In the genomic region with DNA sequence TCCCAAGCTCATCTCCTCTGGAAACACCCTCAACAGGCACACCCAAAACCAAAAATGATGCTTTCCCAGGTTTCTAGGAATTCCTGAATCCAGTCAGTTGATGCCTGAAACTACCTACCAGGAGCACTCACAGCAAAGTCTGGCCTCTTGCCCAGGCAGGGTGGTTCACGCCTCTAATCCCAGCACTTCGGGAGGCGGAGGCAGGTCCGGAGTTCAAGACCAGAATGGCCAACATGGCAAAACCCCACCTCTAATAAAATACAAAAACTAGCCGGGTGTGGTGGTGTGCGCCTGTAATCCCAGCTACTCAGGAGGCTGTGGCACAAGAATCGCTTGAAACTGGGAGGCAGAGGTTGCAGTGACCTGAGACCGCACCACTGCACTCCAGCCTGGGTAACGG, we compare ENCODE assay signal across 26 cellular contexts. TPM values are rescaled to one million over a fixed set of nuclear protein-coding genes. Genes with fewer than 3 reads are reported as not detected.
A peak's percentile ranks its signal among the peaks of the same experiment; 100 is the strongest.
DNase-seq lines count a peak whose midpoint lies in the region; ATAC-seq and TF ChIP-seq lines count a peak whose summit lies in the region.
"Had no signal": no experiment of that assay in that cellular context is flagged by ENCODE, and none has a peak within 500 bp of the region (broad histone marks: within the 10 kb centered on the region; RNA-seq: fewer than 3 reads in every experiment).

No MANE protein-coding gene starts in this region.

- ATAC-seq in CD4-positive, CD25-positive, alpha-beta regulatory T cell (ENCODE audit: low read depth in 2 of 2) = no peak
- no peak for ATAC-seq in upper lobe of right lung
- ATAC-seq: activated CD8-positive, alpha-beta T cell treated with anti-CD3 and anti-CD28 coated beads, Interleukin-2, amount 10 ng/mL, durations not matched to agents 7 days and 5 days; esophagus mucosa; left lung; natural killer cell; stimulated activated naive CD8-positive, alpha-beta T cell treated with anti-CD3 and anti-CD28 coated beads, Interleukin-15, amount 100 ng/mL, for 72 hours had no signal

- H3K4me1 ChIP-seq in CD4-positive, CD25-positive, alpha-beta regulatory T cell (ENCODE audit: control insufficient read depth, insufficient read depth, low read length, poor library complexity, severe bottlenecking) = peaks cover 28% of the 10 kb centered on the region
- H3K4me1 ChIP-seq in HAP-1 (0 out of 2 replicates have a peak, but pooled peaks cover 4% of the 10 kb centered on the region), upper lobe of right lung (peaks cover 21% of the 10 kb centered on the region)

- peaks cover 0 to 59% (median 22%) of the 10 kb centered on the region in 4 donors for H3K4me1 Mint-ChIP-seq in CD4-positive, CD25-positive, alpha-beta regulatory T cell
- H3K4me1 Mint-ChIP-seq in brain (peaks cover 35% of the 10 kb centered on the region), nephron (peaks cover 10% of the 10 kb centered on the region), osteocyte (ENCODE audit: unreplicated experiment) (peaks cover 14% of the 10 kb centered on the region)

- no peak overlapping the region for H3K27ac ChIP-seq in CD4-positive, CD25-positive, alpha-beta regulatory T cell (ENCODE audit: insufficient read depth, low read length, poor library complexity, severe bottlenecking)
- H3K27ac ChIP-seq in upper lobe of right lung = no peak overlapping the region
- H3K27ac ChIP-seq: left lung, parathyroid adenoma, Peyer's patch, sigmoid colon, SJSA1, tibial artery had no signal

- H3K36me3 ChIP-seq in CD4-positive, CD25-positive, alpha-beta regulatory T cell (ENCODE audit: control insufficient read depth, insufficient read depth, low read length) = peaks cover 19% of the 10 kb centered on the region
- H3K36me3 ChIP-seq in HAP-1 (replicated peaks) (peaks cover 41% of the 10 kb centered on the region), upper lobe of right lung (peaks cover 36% of the 10 kb centered on the region)

- H3K27me3 Mint-ChIP-seq in CD4-positive, CD25-positive, alpha-beta regulatory T cell = no peaks in the 10 kb centered on the region
- H3K27me3 Mint-ChIP-seq in brain (peaks cover 3% of the 10 kb centered on the region), nephron (ENCODE audit: low read depth) (no peaks in the 10 kb centered on the region), osteocyte (ENCODE audit: unreplicated experiment) (no peaks in the 10 kb centered on the region)
- H3K27me3 Mint-ChIP-seq: stimulated activated naive CD8-positive, alpha-beta T cell treated with anti-CD3 and anti-CD28 coated beads, Interleukin-15, amount 100 ng/mL, for 72 hours had no signal

- no peak for DNase-seq in CD4-positive, CD25-positive, alpha-beta regulatory T cell
- no peak for DNase-seq in HAP-1 (ENCODE audit: low spot score in 2 of 2)
- no peak for DNase-seq in upper lobe of right lung
- DNase-seq in osteocyte (ENCODE audit: extremely low spot score, unreplicated experiment) = no peak
- no peak for DNase-seq in stimulated activated CD4-positive, alpha-beta T cell treated with anti-CD3 and anti-CD28 coated beads, Interleukin-2, amount 100 ng/mL, for 24 hours
- DNase-seq: activated CD8-positive, alpha-beta T cell treated with anti-CD3 and anti-CD28 coated beads, Interleukin-2, amount 10 ng/mL, durations not matched to agents 7 days and 5 days; DMS53; effector CD8-positive, alpha-beta T cell; foreskin melanocyte; GF-D8; hippocampal formation; immature natural killer cell; KBM-7; natural killer cell; NCI-H1694; Peyer's patch; sigmoid colon; stimulated activated CD4-positive, alpha-beta T cell treated with anti-CD3 and anti-CD28 coated beads, Interleukin-15, amount 100 ng/mL, for 24 hours; stimulated activated naive CD8-positive, alpha-beta T cell treated with anti-CD3 and anti-CD28 coated beads, Interleukin-15, amount 100 ng/mL, for 72 hours; tibial artery had no signal

- no peak overlapping the region for H3K27ac Mint-ChIP-seq in CD4-positive, CD25-positive, alpha-beta regulatory T cell
- H3K27ac Mint-ChIP-seq in brain (no peak overlapping the region), nephron (no peak overlapping the region), osteocyte (ENCODE audit: unreplicated experiment) (no peak overlapping the region)

- intact Hi-C loops in upper lobe of right lung (cut with DNase I) = no loop called here

- no peaks in the 10 kb centered on the region for H3K9me3 ChIP-seq in CD4-positive, CD25-positive, alpha-beta regulatory T cell (ENCODE audit: control insufficient read depth in 2 of 2, low read length in 2 of 2)
- no peaks in the 10 kb centered on the region for H3K9me3 ChIP-seq in HAP-1
- H3K9me3 ChIP-seq in upper lobe of right lung = no peaks in the 10 kb centered on the region
- H3K9me3 ChIP-seq: left lung, Peyer's patch, sigmoid colon, SJSA1, tibial artery had no signal

- in situ Hi-C loops in HAP-1 (cut with MboI; ENCODE audit: low sequenced_read_pairs) = no loop called here

- TF ChIP-seq CTCF in brain (conservative IDR thresholded peaks at IDR 0.05) (no peak), nephron (IDR thresholded peaks at IDR 0.05; ENCODE audit: unreplicated experiment in 3 of 3) (no peak), upper lobe of right lung (IDR thresholded peaks at IDR 0.05) (no peak), osteocyte (IDR thresholded peaks at IDR 0.05) (no peak)

- peaks cover 10% of the 10 kb centered on the region for H3K36me3 Mint-ChIP-seq in CD4-positive, CD25-positive, alpha-beta regulatory T cell
- peaks cover 38% of the 10 kb centered on the region for H3K36me3 Mint-ChIP-seq in brain
- H3K36me3 Mint-ChIP-seq in nephron (ENCODE audit: low read depth) = peaks cover 35% of the 10 kb centered on the region
- peaks cover 18% of the 10 kb centered on the region for H3K36me3 Mint-ChIP-seq in osteocyte (ENCODE audit: unreplicated experiment)
- H3K36me3 Mint-ChIP-seq: natural killer cell had no signal

- no peak overlapping the region for H3K4me3 ChIP-seq in CD4-positive, CD25-positive, alpha-beta regulatory T cell (ENCODE audit: low read depth, low read length)
- H3K4me3 ChIP-seq in HAP-1 = 0 out of 2 replicates have a peak overlapping the region, but pooled peaks have one; percentile 62
- no peak overlapping the region for H3K4me3 ChIP-seq in upper lobe of right lung

- no peaks in the 10 kb centered on the region for H3K27me3 ChIP-seq in CD4-positive, CD25-positive, alpha-beta regulatory T cell (ENCODE audit: control insufficient read depth, insufficient read depth, low read length)
- H3K27me3 ChIP-seq in HAP-1 (ENCODE audit: low read depth) = no peaks in the 10 kb centered on the region
- no peaks in the 10 kb centered on the region for H3K27me3 ChIP-seq in upper lobe of right lung
- H3K27me3 ChIP-seq: left lung, Peyer's patch, sigmoid colon, SJSA1, tibial artery had no signal

- H3K9me3 Mint-ChIP-seq in CD4-positive, CD25-positive, alpha-beta regulatory T cell = no peaks in the 10 kb centered on the region
- peaks cover 0 to 1% (median 0%) of the 10 kb centered on the region in 5 experiments for H3K9me3 Mint-ChIP-seq in brain
- H3K9me3 Mint-ChIP-seq in nephron = no peaks in the 10 kb centered on the region
- H3K9me3 Mint-ChIP-seq in osteocyte (ENCODE audit: unreplicated experiment) = no peaks in the 10 kb centered on the region
- H3K9me3 Mint-ChIP-seq: immature natural killer cell; natural killer cell; stimulated activated naive CD8-positive, alpha-beta T cell treated with anti-CD3 and anti-CD28 coated beads, Interleukin-15, amount 100 ng/mL, for 72 hours had no signal

- peak overlapping the region in 3 of 4 donors; percentile 28 to 76 (median 65) for H3K4me3 Mint-ChIP-seq in CD4-positive, CD25-positive, alpha-beta regulatory T cell
- H3K4me3 Mint-ChIP-seq in brain (peak overlapping the region in 4 of 5 experiments; percentile 43 to 62 (median 51)), nephron (peak overlapping the region; percentile 55 to 76 (median 68)), osteocyte (ENCODE audit: unreplicated experiment) (no peak overlapping the region)

RNA-seq across cellular contexts. Expression of a gene that starts 1.9 kb away (rescaled TPM):
- total RNA-seq in CD4-positive, CD25-positive, alpha-beta regulatory T cell = 282 TPM
- 100 to 1,000 TPM; 225 to 380 (median 339) TPM for polyA plus RNA-seq in CD4-positive, CD25-positive, alpha-beta regulatory T cell
- 42.7 TPM for polyA plus RNA-seq in brain (ENCODE audit: insufficient read depth, low read depth, low replicate concordance)
- total RNA-seq in upper lobe of right lung (48.4 TPM), osteocyte (30.2 and 32.7 TPM in 2 replicates)

RNA-seq across cellular contexts. Expression of a gene that starts 11.1 kb away (rescaled TPM):
- total RNA-seq in CD4-positive, CD25-positive, alpha-beta regulatory T cell = 7.3 TPM
- polyA plus RNA-seq in CD4-positive, CD25-positive, alpha-beta regulatory T cell = 10 to 100 TPM; 33.4 to 39.7 (median 37.8) TPM
- polyA plus RNA-seq in brain (ENCODE audit: insufficient read depth, low read depth, low replicate concordance) = 30.9 TPM
- 23.7 TPM for total RNA-seq in upper lobe of right lung
- total RNA-seq in osteocyte = 18.9 and 21.6 TPM in 2 replicates

RNA-seq across cellular contexts. Expression of a gene that starts 11.1 kb away (rescaled TPM):
- 17.5 TPM for total RNA-seq in CD4-positive, CD25-positive, alpha-beta regulatory T cell
- 10 to 100 TPM; 60.4 to 73.7 (median 70.9) TPM for polyA plus RNA-seq in CD4-positive, CD25-positive, alpha-beta regulatory T cell
- 82.3 TPM for polyA plus RNA-seq in brain (ENCODE audit: insufficient read depth, low read depth, low replicate concordance)
- 13.2 TPM for total RNA-seq in upper lobe of right lung
- total RNA-seq in osteocyte = 12.8 and 14.8 TPM in 2 replicates
